ENCODE assay signal across 8 cellular contexts in genomic region chr11:47152953-47153950, GRCh38. TPM values are rescaled to one million over a fixed set of nuclear protein-coding genes. Genes with fewer than 3 reads are reported as not detected.
DNase-seq lines count a peak whose midpoint lies in the region; ATAC-seq, FAIRE-seq and TF ChIP-seq lines count a peak whose summit lies in the region.

No MANE protein-coding gene starts in this region.

- no peak overlapping the region for H3K27ac ChIP-seq in iPS DF 6.9 (ENCODE audit: low read length)
- H3K27ac ChIP-seq in small intestine (ENCODE audit: low read depth in 1 of 2, low read length in 1 of 2) = peak overlapping the region in 1 of 2 donors; percentile 32

- H3K9me3 Mint-ChIP-seq in brain = no peaks in the 10 kb centered on the region

- H3K36me3 ChIP-seq in iPS DF 6.9 (ENCODE audit: control insufficient read depth, insufficient read depth, low read length) = peaks cover 3% of the 10 kb centered on the region; the same call in 1 of the 2 replicates
- H3K36me3 ChIP-seq in small intestine (ENCODE audit: control insufficient read depth in 2 of 2, insufficient read depth in 2 of 2, low read length in 2 of 2) = no peaks in the 10 kb centered on the region

- WGBS in iPS DF 6.9 (ENCODE audit: insufficient coverage, insufficient read length) = no CpG with 5 or more reads among the region's 11 CpGs
- 24 to 37% (median 27%) methylated on average over 11 of the region's 11 CpGs for WGBS in small intestine, 3 donors

- H3K27me3 ChIP-seq in iPS DF 6.9 (ENCODE audit: control insufficient read depth, insufficient read depth, low read length) = no peaks in the 10 kb centered on the region
- no peaks in the 10 kb centered on the region for H3K27me3 ChIP-seq in small intestine (ENCODE audit: control insufficient read depth in 2 of 2, insufficient read depth in 2 of 2, low read length in 2 of 2)

- peak overlapping the region in 1 of 5 experiments; percentile 40 for H3K4me3 Mint-ChIP-seq in brain

- H3K4me1 ChIP-seq in iPS DF 6.9 (ENCODE audit: control insufficient read depth, insufficient read depth, low read length) (0 out of 2 replicates have a peak, but pooled peaks cover 2% of the 10 kb centered on the region), small intestine (ENCODE audit: control insufficient read depth in 2 of 2, insufficient read depth in 1 of 2, low read depth in 1 of 2, low read length in 1 of 2) (peaks cover 0 to 7% of the 10 kb centered on the region in 2 donors)

- H3K27ac Mint-ChIP-seq in brain = peak overlapping the region; percentile 73 to 93 (median 84)

- TF ChIP-seq CTCF in AG09319 (IDR thresholded peaks at IDR 0.05; ENCODE audit: low read depth, low read length) (peak; percentile 100), brain (conservative IDR thresholded peaks at IDR 0.05) (peak; percentile 95 to 96)

- ATAC-seq in GM18868 (IDR thresholded peaks at IDR 0.05; ENCODE audit: unreplicated experiment) = peak; percentile 41
- ATAC-seq in HG03280 (IDR thresholded peaks at IDR 0.05; ENCODE audit: unreplicated experiment) = no peak

- H3K4me3 ChIP-seq in iPS DF 6.9 (ENCODE audit: low read length) (no peak overlapping the region), small intestine (ENCODE audit: low read depth in 1 of 2, low read length in 2 of 2) (no peak overlapping the region)

- H3K36me3 Mint-ChIP-seq in brain = peaks cover 7% of the 10 kb centered on the region

- H3K9me3 ChIP-seq in iPS DF 6.9 (ENCODE audit: control insufficient read depth, insufficient read depth, low read length) (no peaks in the 10 kb centered on the region), small intestine (ENCODE audit: control insufficient read depth, low read depth) (no peaks in the 10 kb centered on the region)

- DNase-seq in AG09319 (ENCODE audit: extremely low read depth, low read depth) = peak; percentile 63
- DNase-seq in NCI-H1694 (lab: John Stamatoyannopoulos, UW) = peak; percentile 84
- DNase-seq in T-helper 2 cell = peak in 3 of 5 experiments; percentile 19 to 44 (median 39)
- peak; percentile 66 for DNase-seq in iPS DF 6.9 (ENCODE audit: low read depth, low spot score)
- DNase-seq in small intestine = peak; percentile 81

- H3K27me3 Mint-ChIP-seq in brain = no peaks in the 10 kb centered on the region

- peaks cover 59% of the 10 kb centered on the region for H3K4me1 Mint-ChIP-seq in brain

- FAIRE-seq in small intestine (lab: Jason Lieb, UNC) = no peak

RNA-seq across cellular contexts. Expression of gene ARFGAP2, which starts 23.4 kb away (rescaled TPM):
- polyA plus RNA-seq in brain (ENCODE audit: insufficient read depth, low read depth, low replicate concordance) (59.4 TPM), small intestine (10 to 100 TPM; 53.0 to 64.4 (median 64.4) TPM)

RNA-seq across cellular contexts. Expression of gene PACSIN3, which starts 33.0 kb away (rescaled TPM):
- polyA plus RNA-seq in brain (ENCODE audit: insufficient read depth, low read depth, low replicate concordance) (14.3 TPM), small intestine (1 to 10 TPM; 2.0 to 6.5 (median 4.9) TPM)
